ENCODE assay signal across 1 cellular context in the genomic region with DNA sequence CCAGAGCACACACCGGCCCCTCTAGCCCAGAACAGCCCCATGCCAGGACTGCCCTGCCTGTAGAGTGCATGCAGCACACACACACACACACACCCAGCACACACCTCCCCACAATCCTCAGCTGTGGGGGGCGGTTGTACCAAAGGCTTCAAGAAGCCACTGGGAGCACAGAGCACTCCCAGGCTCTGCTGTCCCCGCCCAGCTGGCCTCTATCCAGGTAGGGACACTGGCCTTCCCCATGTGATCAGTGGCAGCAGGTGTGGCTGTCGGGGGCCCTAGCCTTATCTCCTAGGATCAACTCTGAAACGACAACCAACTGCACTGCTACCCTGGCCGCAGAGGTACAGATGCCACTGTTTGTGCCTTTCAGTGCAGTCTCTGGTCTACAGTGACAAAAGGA.
TF ChIP-seq lines count a peak whose summit lies in the region.

No MANE protein-coding gene starts in this region.

TF ChIP-seq in HepG2, 621 proteins besides CTCF, POLR2A, EP300 and RAD21:
- no peak for TF ChIP-seq ZNF335 (CRISPR knock-in tag; IDR thresholded peaks at IDR 0.05)
- TF ChIP-seq SRY (CRISPR knock-in tag; IDR thresholded peaks at IDR 0.05): no peak
- TF ChIP-seq, protein P1, sequence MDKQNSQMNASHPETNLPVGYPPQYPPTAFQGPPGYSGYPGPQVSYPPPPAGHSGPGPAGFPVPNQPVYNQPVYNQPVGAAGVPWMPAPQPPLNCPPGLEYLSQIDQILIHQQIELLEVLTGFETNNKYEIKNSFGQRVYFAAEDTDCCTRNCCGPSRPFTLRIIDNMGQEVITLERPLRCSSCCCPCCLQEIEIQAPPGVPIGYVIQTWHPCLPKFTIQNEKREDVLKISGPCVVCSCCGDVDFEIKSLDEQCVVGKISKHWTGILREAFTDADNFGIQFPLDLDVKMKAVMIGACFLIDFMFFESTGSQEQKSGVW (CRISPR knock-in tag; IDR thresholded peaks at IDR 0.05; ENCODE audit: borderline replicate concordance): no peak
- TF ChIP-seq ZNF7 (CRISPR knock-in tag; IDR thresholded peaks at IDR 0.05): no peak
- no peak for TF ChIP-seq ZNF816 (CRISPR knock-in tag; IDR thresholded peaks at IDR 0.05; ENCODE audit: borderline replicate concordance)
- no peak for TF ChIP-seq ZNF101 (CRISPR knock-in tag; IDR thresholded peaks at IDR 0.05; ENCODE audit: borderline replicate concordance, low read depth)
- no peak for TF ChIP-seq HDAC1 (CRISPR knock-in tag; IDR thresholded peaks at IDR 0.05)
- TF ChIP-seq, protein P2, sequence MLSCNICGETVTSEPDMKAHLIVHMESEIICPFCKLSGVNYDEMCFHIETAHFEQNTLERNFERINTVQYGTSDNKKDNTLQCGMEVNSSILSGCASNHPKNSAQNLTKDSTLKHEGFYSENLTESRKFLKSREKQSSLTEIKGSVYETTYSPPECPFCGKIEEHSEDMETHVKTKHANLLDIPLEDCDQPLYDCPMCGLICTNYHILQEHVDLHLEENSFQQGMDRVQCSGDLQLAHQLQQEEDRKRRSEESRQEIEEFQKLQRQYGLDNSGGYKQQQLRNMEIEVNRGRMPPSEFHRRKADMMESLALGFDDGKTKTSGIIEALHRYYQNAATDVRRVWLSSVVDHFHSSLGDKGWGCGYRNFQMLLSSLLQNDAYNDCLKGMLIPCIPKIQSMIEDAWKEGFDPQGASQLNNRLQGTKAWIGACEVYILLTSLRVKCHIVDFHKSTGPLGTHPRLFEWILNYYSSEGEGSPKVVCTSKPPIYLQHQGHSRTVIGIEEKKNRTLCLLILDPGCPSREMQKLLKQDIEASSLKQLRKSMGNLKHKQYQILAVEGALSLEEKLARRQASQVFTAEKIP (CRISPR knock-in tag; IDR thresholded peaks at IDR 0.05; ENCODE audit: borderline replicate concordance): no peak
